12 cellular contexts compared by ENCODE assay signal in genomic region chr3:103127737-103128136, GRCh38.
DNase-seq lines count a peak whose midpoint lies in the region; ATAC-seq and TF ChIP-seq lines count a peak whose summit lies in the region.
"Had no signal": no experiment of that assay in that cellular context is flagged by ENCODE, and none has a peak within 500 bp of the region (broad histone marks: within the 10 kb centered on the region; RNA-seq: fewer than 3 reads in every experiment).

No MANE protein-coding gene starts in this region.

- H3K4me3 ChIP-seq in neural progenitor cell (no peak overlapping the region), lower leg skin (ENCODE audit: low read depth, poor library complexity, severe bottlenecking) (no peak overlapping the region)
- H3K4me3 ChIP-seq: dorsolateral prefrontal cortex had no signal

- no peak overlapping the region for H3K27ac Mint-ChIP-seq in activated T-helper 17 cell treated with anti-CD3 and anti-CD28 coated beads, Interleukin-2, amount 50 U/mL, for 72 hours
- H3K27ac Mint-ChIP-seq in effector memory CD8-positive, alpha-beta T cell: no peak overlapping the region
- H3K27ac Mint-ChIP-seq in neural progenitor cell: no peak overlapping the region
- H3K27ac Mint-ChIP-seq: CD4-positive, CD25-positive, alpha-beta regulatory T cell had no signal

- no peaks in the 10 kb centered on the region for H3K36me3 Mint-ChIP-seq in activated T-helper 17 cell treated with anti-CD3 and anti-CD28 coated beads, Interleukin-2, amount 50 U/mL, for 72 hours (ENCODE audit: low read depth)
- no peaks in the 10 kb centered on the region for H3K36me3 Mint-ChIP-seq in effector memory CD8-positive, alpha-beta T cell (ENCODE audit: insufficient read depth)
- no peaks in the 10 kb centered on the region for H3K36me3 Mint-ChIP-seq in neural progenitor cell
- H3K36me3 Mint-ChIP-seq: CD4-positive, CD25-positive, alpha-beta regulatory T cell had no signal

- H3K9ac ChIP-seq in neural progenitor cell: no peak overlapping the region

- no peak overlapping the region for H3K4me2 ChIP-seq in neural progenitor cell

- H3K9me3 ChIP-seq in neural progenitor cell (ENCODE audit: low read depth): no peaks in the 10 kb centered on the region

- no peak for DNase-seq in effector memory CD8-positive, alpha-beta T cell
- DNase-seq in neural progenitor cell (ENCODE audit: low spot score) (no peak), ureter (ENCODE audit: low spot score) (no peak), lower leg skin (ENCODE audit: low spot score in 2 of 2) (no peak)
- DNase-seq: activated T-cell treated with anti-CD3 and anti-CD28 coated beads, Interleukin-2, amount 50 U/mL, for 48 hours; CD4-positive, CD25-positive, alpha-beta regulatory T cell; dorsolateral prefrontal cortex; NCI-H1930 had no signal

- H3F3A ChIP-seq in neural progenitor cell (ENCODE audit: low read depth): no peaks in the 10 kb centered on the region

- no peak for TF ChIP-seq POLR2A in lower leg skin (IDR thresholded peaks at IDR 0.05)

- no peaks in the 10 kb centered on the region for H3K27me3 ChIP-seq in neural progenitor cell
- H3K27me3 ChIP-seq: dorsolateral prefrontal cortex had no signal

- H3K27ac ChIP-seq in neural progenitor cell: no peak overlapping the region
- H3K27ac ChIP-seq: dorsolateral prefrontal cortex had no signal

- H3K36me3 ChIP-seq in neural progenitor cell: no peaks in the 10 kb centered on the region

- H3K4me1 Mint-ChIP-seq in activated T-helper 17 cell treated with anti-CD3 and anti-CD28 coated beads, Interleukin-2, amount 50 U/mL, for 72 hours: no peaks in the 10 kb centered on the region
- no peaks in the 10 kb centered on the region for H3K4me1 Mint-ChIP-seq in effector memory CD8-positive, alpha-beta T cell (ENCODE audit: low read depth in 2 of 2)
- H3K4me1 Mint-ChIP-seq in neural progenitor cell: no peaks in the 10 kb centered on the region
- H3K4me1 Mint-ChIP-seq: CD4-positive, CD25-positive, alpha-beta regulatory T cell had no signal

- no peaks in the 10 kb centered on the region for H3K4me1 ChIP-seq in neural progenitor cell

- H3K27me3 Mint-ChIP-seq in activated T-helper 17 cell treated with anti-CD3 and anti-CD28 coated beads, Interleukin-2, amount 50 U/mL, for 72 hours: no peaks in the 10 kb centered on the region
- no peaks in the 10 kb centered on the region for H3K27me3 Mint-ChIP-seq in effector memory CD8-positive, alpha-beta T cell
- H3K27me3 Mint-ChIP-seq in neural progenitor cell (ENCODE audit: insufficient read depth, low read depth): peaks cover 2% of the 10 kb centered on the region
- H3K27me3 Mint-ChIP-seq: CD4-positive, CD25-positive, alpha-beta regulatory T cell had no signal

- intact Hi-C loops in lower leg skin (cut with DNase I; ENCODE audit: low total_unique reads): no loop called here

- TF ChIP-seq CTCF in neural progenitor cell (IDR thresholded peaks at IDR 0.05) (no peak), lower leg skin (IDR thresholded peaks at IDR 0.05) (no peak)

- H4K20me1 ChIP-seq in neural progenitor cell (ENCODE audit: low read depth): no peaks in the 10 kb centered on the region

- 59 to 70% methylated on average over 1 of the region's 1 CpG for WGBS in lower leg skin, 2 donors

- H3K79me2 ChIP-seq in neural progenitor cell (ENCODE audit: low read depth): no peaks in the 10 kb centered on the region

- H3K9me3 Mint-ChIP-seq in activated T-helper 17 cell treated with anti-CD3 and anti-CD28 coated beads, Interleukin-2, amount 50 U/mL, for 72 hours: peaks cover 9% of the 10 kb centered on the region
- H3K9me3 Mint-ChIP-seq in effector memory CD8-positive, alpha-beta T cell: peaks cover 0 to 1% of the 10 kb centered on the region in 2 donors
- H3K9me3 Mint-ChIP-seq in neural progenitor cell: peaks cover 2% of the 10 kb centered on the region

- H2AFZ ChIP-seq in neural progenitor cell (replicated peaks): no peak overlapping the region

- H3K4me3 Mint-ChIP-seq in activated T-helper 17 cell treated with anti-CD3 and anti-CD28 coated beads, Interleukin-2, amount 50 U/mL, for 72 hours: no peak overlapping the region
- no peak overlapping the region for H3K4me3 Mint-ChIP-seq in effector memory CD8-positive, alpha-beta T cell
- H3K4me3 Mint-ChIP-seq in neural progenitor cell: no peak overlapping the region
- H3K4me3 Mint-ChIP-seq: CD4-positive, CD25-positive, alpha-beta regulatory T cell had no signal

- ATAC-seq in GM18499 (IDR thresholded peaks at IDR 0.05; ENCODE audit: insufficient read depth, unreplicated experiment): peak; percentile 95
- ATAC-seq in GM21360 (IDR thresholded peaks at IDR 0.05; ENCODE audit: unreplicated experiment): peak; percentile 98
- peak; percentile 91 for ATAC-seq in HG03066 (IDR thresholded peaks at IDR 0.05; ENCODE audit: low read depth, unreplicated experiment)
- ATAC-seq in activated T-helper 17 cell treated with anti-CD3 and anti-CD28 coated beads, Interleukin-2, amount 50 U/mL, for 72 hours (replicated peaks): peak; percentile 47
- ATAC-seq in effector memory CD8-positive, alpha-beta T cell (replicated peaks): no peak
